ENCODE assay signal across 1 cellular context in the genomic region with DNA sequence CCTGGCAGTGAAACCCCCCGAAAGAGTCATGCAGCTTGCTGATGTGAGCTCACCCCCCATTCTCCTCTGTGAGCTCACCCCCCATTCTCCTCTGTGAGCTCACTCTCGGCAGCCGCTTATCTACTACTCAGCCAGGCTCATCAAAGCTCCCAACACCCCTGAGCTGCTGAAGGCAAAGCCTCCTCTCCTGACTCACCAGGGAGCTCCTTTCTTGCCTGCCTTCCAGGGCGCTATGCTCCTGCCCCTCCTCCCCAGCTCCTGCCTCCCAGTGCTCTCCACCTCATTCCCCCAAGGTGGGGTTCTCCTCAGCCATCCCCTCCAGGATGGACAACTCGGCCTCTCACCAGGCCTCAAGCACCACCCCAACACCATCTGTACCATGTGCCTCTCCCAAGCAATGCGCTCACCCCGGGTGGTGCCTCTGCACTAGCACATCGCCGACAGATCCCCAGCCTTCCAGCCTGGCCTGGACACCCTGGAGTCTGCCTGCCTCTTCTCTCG.
A peak's percentile ranks its signal among the peaks of the same experiment; 100 is the strongest.
TF ChIP-seq lines count a peak whose summit lies in the region.

No MANE protein-coding gene starts in this region.

TF ChIP-seq in HepG2, 621 proteins besides CTCF, POLR2A, EP300 and RAD21:
- TF ChIP-seq MATR3 (CRISPR knock-in tag; IDR thresholded peaks at IDR 0.05) (0 out of 2 replicates have a peak, but pooled peaks have one; percentile 28), SP4 (CRISPR knock-in tag; IDR thresholded peaks at IDR 0.05) (no peak), AGO2 (optimal IDR thresholded peaks at IDR 0.05; ENCODE audit: low read depth, low read length) (peak; percentile 26)
